In the genomic region with DNA sequence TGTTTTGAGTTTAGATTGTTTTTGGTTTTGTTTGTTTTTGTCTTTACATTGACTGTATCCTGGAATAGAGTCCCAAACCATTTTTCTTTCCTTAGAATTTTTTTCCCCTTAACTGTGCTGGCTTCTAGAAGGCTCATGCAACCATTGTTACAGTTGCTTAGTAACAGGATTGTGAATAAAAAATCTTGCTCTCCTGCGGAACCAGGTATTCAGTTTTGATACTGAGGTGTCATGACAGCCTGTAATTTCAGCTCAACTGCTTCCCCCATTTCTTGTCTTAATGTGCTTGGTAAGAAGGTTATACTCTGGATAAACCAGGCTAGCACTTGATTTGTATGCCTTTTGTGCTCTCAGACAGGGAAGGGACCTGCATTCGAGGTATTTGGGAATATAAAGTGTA, we compare ENCODE assay signal across 20 cellular contexts. TPM values are rescaled to one million over a fixed set of nuclear protein-coding genes. Genes with fewer than 3 reads are reported as not detected.
DNase-seq lines count a peak whose midpoint lies in the region; ATAC-seq lines count a peak whose summit lies in the region.
"Had no signal": no experiment of that assay in that cellular context is flagged by ENCODE, and none has a peak within 500 bp of the region (broad histone marks: within the 10 kb centered on the region; RNA-seq: fewer than 3 reads in every experiment).

No MANE protein-coding gene starts in this region.

- H3K4me1 Mint-ChIP-seq in stimulated activated naive B cell treated with anti-CD40 and anti-IgM and Interleukin-4, amounts not matched to agents 10 μg/mL and 1 μg/mL and 100 μg/mL, for 72 hours, result peaks cover 9 to 11% of the 10 kb centered on the region in 2 donors

- in situ Hi-C loops in ACHN (cut with HindIII; ENCODE audit: low pct_ligation_motif_present, low pct_unique_long_range_greater_than_20kb, low sequenced_read_pairs), result no loop called here

- no peaks in the 10 kb centered on the region for H4K20me1 ChIP-seq in BLaER1

- 75% methylated on average over 2 of the region's 2 CpGs for WGBS in right cardiac atrium

- H3K4me1 ChIP-seq in BLaER1 (peaks cover 20% of the 10 kb centered on the region), right cardiac atrium (ENCODE audit: control insufficient read depth, insufficient read depth, low read length) (peaks cover 7% of the 10 kb centered on the region)

- DNase-seq in DMS79 treated with DMSO at 0.1 percent for 48 hours (lab: John Stamatoyannopoulos, UW) (peak; percentile 44), SK-N-MC (ENCODE audit: low read depth, low spot score) (no peak), left colon (no peak), ACHN (no peak), right cardiac atrium (no peak), COLO668 (lab: John Stamatoyannopoulos, UW; ENCODE audit: unreplicated experiment) (no peak)
- no peak for DNase-seq in stimulated activated naive B cell treated with anti-CD40 and anti-IgM and Interleukin-4, amounts not matched to agents 10 μg/mL and 1 μg/mL and 100 μg/mL, for 72 hours
- DNase-seq: activated CD4-positive, alpha-beta T cell treated with anti-CD3 and anti-CD28 coated beads for 1 hour; activated naive CD4-positive, alpha-beta T cell treated with anti-CD3 and anti-CD28 coated beads, Interleukin-2, amount 50 U/mL, for 16 hours; activated T-cell treated with anti-CD3 and anti-CD28 coated beads, Interleukin-2, amount 50 U/mL, for 1 hour; brain microvascular endothelial cell; dorsolateral prefrontal cortex; heart right ventricle; NCI-H1417 treated with DMSO at 0.1 percent for 48 hours; SHP77 treated with DMSO at 0.1 percent for 48 hours; stimulated activated naive CD4-positive, alpha-beta T cell treated with Interleukin-2 at 50 U/mL for 16 hours had no signal

- H3K9me3 Mint-ChIP-seq in stimulated activated naive B cell treated with anti-CD40 and anti-IgM and Interleukin-4, amounts not matched to agents 10 μg/mL and 1 μg/mL and 100 μg/mL, for 72 hours, result peaks cover 3 to 6% of the 10 kb centered on the region in 2 donors
- H3K9me3 Mint-ChIP-seq: neural crest cell, type B pancreatic cell had no signal

- intact Hi-C loops in left colon (cut with DNase I, micrococcal nuclease) (no loop called here), right cardiac atrium (cut with DNase I) (no loop called here)

- H3K36me3 ChIP-seq in BLaER1 (peaks cover 7% of the 10 kb centered on the region; the same call in 1 of the 2 replicates), SK-N-MC (ENCODE audit: insufficient read depth, low read length) (peaks cover 13% of the 10 kb centered on the region)

- H3K27me3 Mint-ChIP-seq in stimulated activated naive B cell treated with anti-CD40 and anti-IgM and Interleukin-4, amounts not matched to agents 10 μg/mL and 1 μg/mL and 100 μg/mL, for 72 hours, result no peaks in the 10 kb centered on the region
- H3K27me3 Mint-ChIP-seq: type B pancreatic cell had no signal

- peak; percentile 32 for ATAC-seq in left colon
- ATAC-seq in stimulated activated naive B cell treated with anti-CD40 and anti-IgM and Interleukin-4, amounts not matched to agents 10 μg/mL and 1 μg/mL and 100 μg/mL, for 72 hours (replicated peaks), result no peak
- no peak for ATAC-seq in right cardiac atrium
- ATAC-seq: heart right ventricle had no signal

- H3K9ac ChIP-seq in BLaER1, result no peak overlapping the region
- H3K9ac ChIP-seq in SK-N-MC (ENCODE audit: insufficient read length), result no peak overlapping the region

- H3K4me2 ChIP-seq in BLaER1, result peak overlapping the region; percentile 73

- no peak overlapping the region for H3K27ac Mint-ChIP-seq in stimulated activated naive B cell treated with anti-CD40 and anti-IgM and Interleukin-4, amounts not matched to agents 10 μg/mL and 1 μg/mL and 100 μg/mL, for 72 hours
- H3K27ac Mint-ChIP-seq: CD14-positive monocyte, type B pancreatic cell had no signal

- no peak overlapping the region for H3K4me3 ChIP-seq in BLaER1
- H3K4me3 ChIP-seq in SK-N-MC, result no peak overlapping the region
- no peak overlapping the region for H3K4me3 ChIP-seq in right cardiac atrium (ENCODE audit: low read length)
- H3K4me3 ChIP-seq: heart right ventricle had no signal

- H3K27me3 ChIP-seq in BLaER1 (no peaks in the 10 kb centered on the region), right cardiac atrium (ENCODE audit: control insufficient read depth, insufficient read depth) (no peaks in the 10 kb centered on the region)
- H3K27me3 ChIP-seq: brain microvascular endothelial cell, dorsolateral prefrontal cortex, heart right ventricle had no signal

- H3K36me3 Mint-ChIP-seq in stimulated activated naive B cell treated with anti-CD40 and anti-IgM and Interleukin-4, amounts not matched to agents 10 μg/mL and 1 μg/mL and 100 μg/mL, for 72 hours, result peaks cover 13 to 23% of the 10 kb centered on the region in 2 donors

- H3K27ac ChIP-seq in BLaER1 (no peak overlapping the region), SK-N-MC (peak overlapping the region; percentile 39; the same call in 1 of the 2 replicates), right cardiac atrium (ENCODE audit: low read length) (no peak overlapping the region)
- H3K27ac ChIP-seq: brain microvascular endothelial cell, heart right ventricle had no signal

- no peak overlapping the region for H3K4me3 Mint-ChIP-seq in stimulated activated naive B cell treated with anti-CD40 and anti-IgM and Interleukin-4, amounts not matched to agents 10 μg/mL and 1 μg/mL and 100 μg/mL, for 72 hours
- H3K4me3 Mint-ChIP-seq: CD14-positive monocyte, neural crest cell, type B pancreatic cell had no signal

- H3K9me3 ChIP-seq in BLaER1, result 0 out of 2 replicates have a peak, but pooled peaks cover 3% of the 10 kb centered on the region
- H3K9me3 ChIP-seq in SK-N-MC (ENCODE audit: low read depth, low read length), result no peaks in the 10 kb centered on the region
- no peaks in the 10 kb centered on the region for H3K9me3 ChIP-seq in right cardiac atrium (ENCODE audit: control insufficient read depth, low read length)

RNA-seq across cellular contexts. Expression of a gene that starts 42.1 kb away (rescaled TPM):
- total RNA-seq in left colon (10 to 100 TPM; 21.5 to 29.2 TPM), right cardiac atrium (10 to 100 TPM; 29.4 to 40.5 (median 37.9) TPM)
- polyA plus RNA-seq in right cardiac atrium, result 9.5 TPM
